Comparison of ENCODE assay signal across 13 cellular contexts in the genomic region with DNA sequence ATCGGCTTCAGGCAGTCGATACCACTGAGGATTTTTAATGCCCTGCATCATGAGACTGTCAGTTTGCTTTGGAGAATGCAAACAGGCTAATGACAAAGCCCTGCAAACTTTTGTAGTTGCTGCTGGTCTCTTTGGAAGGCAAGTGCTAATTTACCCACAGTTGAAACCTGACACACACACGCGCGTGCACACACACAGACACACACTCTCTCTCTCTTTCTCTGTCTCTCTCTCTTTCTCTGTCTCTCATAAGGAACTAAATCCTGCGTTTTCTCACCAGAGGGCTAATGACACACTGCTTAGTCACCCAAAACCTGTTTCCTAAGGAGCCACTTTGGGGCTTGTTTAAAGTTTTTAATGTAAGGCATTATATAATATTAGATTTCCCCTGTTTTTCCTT.
DNase-seq lines count a peak whose midpoint lies in the region; ATAC-seq and TF ChIP-seq lines count a peak whose summit lies in the region.
"Had no signal": no experiment of that assay in that cellular context is flagged by ENCODE, and none has a peak within 500 bp of the region (broad histone marks: within the 10 kb centered on the region; RNA-seq: fewer than 3 reads in every experiment).

No MANE protein-coding gene starts in this region.

- H3K36me3 ChIP-seq in upper lobe of right lung: no peaks in the 10 kb centered on the region
- H3K36me3 ChIP-seq: cardiac muscle cell had no signal

- H3K27me3 ChIP-seq in upper lobe of right lung: no peaks in the 10 kb centered on the region
- H3K27me3 ChIP-seq: cardiac muscle cell had no signal

- H3K4me3 ChIP-seq in fibroblast of the aortic adventitia (ENCODE audit: low read depth, low read length): no peak overlapping the region
- no peak overlapping the region for H3K4me3 ChIP-seq in upper lobe of right lung
- H3K4me3 ChIP-seq: cardiac muscle cell had no signal

- intact Hi-C loops in upper lobe of right lung (cut with DNase I): no loop called here

- DNase-seq in SIG-M5 treated with dmso at 0.1 percent for 504 hours (lab: John Stamatoyannopoulos, UW; ENCODE audit: unreplicated experiment) (peak; percentile 15), SIG-M5 (lab: John Stamatoyannopoulos, UW) (no peak), RWPE1 (ENCODE audit: low spot score) (peak; percentile 64), fibroblast of the aortic adventitia (ENCODE audit: low read depth) (peak; percentile 13), upper lobe of right lung (no peak), NCI-H345 (lab: John Stamatoyannopoulos, UW) (no peak)
- no peak for DNase-seq in stimulated activated CD4-positive, alpha-beta T cell treated with anti-CD3 and anti-CD28 coated beads, Interleukin-12 subunit alpha, Interleukin-12 subunit beta, amount 100 ng/mL, for 4 hours
- DNase-seq: activated CD4-positive, alpha-beta memory T cell treated with anti-CD3 and anti-CD28 coated beads for 36 hours; activated gamma-delta T cell; EL; NCI-H1105 had no signal

- H3K27ac ChIP-seq in RWPE1 (no peak overlapping the region), upper lobe of right lung (no peak overlapping the region)
- H3K27ac ChIP-seq: cardiac muscle cell had no signal

- POLR2A ChIA-PET in RWPE1 (lab: Yijun Ruan, JAX; ENCODE audit: low non-redundant PET): no interaction called here

- TF ChIP-seq CTCF in RWPE1 (conservative IDR thresholded peaks at IDR 0.05; ENCODE audit: low read depth) (no peak), fibroblast of the aortic adventitia (IDR thresholded peaks at IDR 0.05; ENCODE audit: insufficient read depth, low read length) (no peak), upper lobe of right lung (IDR thresholded peaks at IDR 0.05) (no peak)

- CTCF ChIA-PET in RWPE1 (lab: Yijun Ruan, JAX): interaction anchor here (0.7 kb wide), 3 partner anchors 24 to 538 kb away, joined by 3 to 6 read pairs (median 4); no protein-coding TSS in a partner anchor

- H3K9me3 ChIP-seq in upper lobe of right lung: no peaks in the 10 kb centered on the region

- peaks cover 12% of the 10 kb centered on the region for H3K4me1 ChIP-seq in upper lobe of right lung

- ATAC-seq in upper lobe of right lung (peak; percentile 13), GM19023 (IDR thresholded peaks at IDR 0.05; ENCODE audit: unreplicated experiment) (no peak)

Comparison
In these comparisons a context has a peak if more than half of its experiments do, and no peak if none do; other contexts are left out.
1. DNase-seq: peak in SIG-M5 treated with dmso at 0.1 percent for 504 hours (single experiment), RWPE1 (single experiment) and fibroblast of the aortic adventitia (single experiment); none in SIG-M5 (single experiment), upper lobe of right lung (single experiment), stimulated activated CD4-positive, alpha-beta T cell treated with anti-CD3 and anti-CD28 coated beads, Interleukin-12 subunit alpha, Interleukin-12 subunit beta, amount 100 ng/mL, for 4 hours (single experiment) and NCI-H345 (single experiment).